Comparison of ENCODE assay signal across 9 cellular contexts in the genomic region with DNA sequence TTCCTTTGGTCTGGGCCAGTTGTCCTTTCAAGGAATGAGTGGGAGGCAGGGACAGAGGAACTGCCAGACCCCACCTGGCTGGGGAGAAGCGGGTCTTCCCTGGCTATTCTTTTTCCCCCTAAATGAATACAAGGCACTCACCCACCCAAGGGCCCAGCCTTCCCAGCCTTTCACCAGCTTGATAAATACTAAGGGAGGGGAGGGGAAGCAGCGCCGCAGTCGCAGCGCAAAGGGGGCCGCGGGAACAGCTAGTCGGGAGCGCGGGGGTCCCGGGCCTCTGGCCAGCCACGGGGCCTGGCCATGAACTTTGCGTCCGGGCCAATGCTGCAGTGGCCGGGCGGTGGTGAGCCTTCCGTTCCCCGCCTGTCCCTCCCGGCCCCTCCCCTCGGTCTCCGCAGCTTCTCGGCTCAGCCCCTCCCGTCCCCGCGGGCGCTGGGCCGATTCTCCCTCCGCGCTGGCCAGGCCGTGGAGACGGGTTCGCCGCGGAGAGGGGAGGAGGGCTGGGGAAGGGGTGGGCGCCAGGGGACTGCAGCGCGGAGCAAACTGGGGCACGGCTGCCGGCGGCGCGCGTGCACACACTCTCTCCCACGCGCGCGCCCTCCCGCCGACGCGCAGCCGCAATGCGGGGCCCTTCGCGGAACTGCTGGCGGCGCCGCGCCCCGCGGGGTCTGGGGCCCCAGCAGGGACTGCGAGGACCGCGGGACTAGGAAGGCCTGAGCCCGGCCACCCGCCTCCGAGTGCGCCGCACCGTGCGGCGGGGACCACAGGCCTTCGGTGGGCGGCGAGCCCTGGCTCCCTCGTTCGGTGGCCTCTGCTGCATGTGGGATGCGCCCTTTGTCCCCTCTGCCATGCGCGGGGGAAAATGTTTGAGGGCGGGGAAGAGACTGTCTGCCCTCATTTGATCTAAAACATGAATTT.
DNase-seq lines count a peak whose midpoint lies in the region; ATAC-seq and TF ChIP-seq lines count a peak whose summit lies in the region.
"Had no signal": no experiment of that assay in that cellular context is flagged by ENCODE, and none has a peak within 500 bp of the region (broad histone marks: within the 10 kb centered on the region; RNA-seq: fewer than 3 reads in every experiment).

No MANE protein-coding gene starts in this region.

- peak overlapping the region; percentile 83 for H2BK15ac ChIP-seq in neuronal stem cell (ENCODE audit: low read length)

- peak overlapping the region; percentile 86 for H4K8ac ChIP-seq in neuronal stem cell (ENCODE audit: low read depth, low read length)

- peak overlapping the region; percentile 83 for H3K4me2 ChIP-seq in neuronal stem cell (ENCODE audit: insufficient read depth, low read length, poor library complexity, severe bottlenecking)

- H2BK5ac ChIP-seq in neuronal stem cell (ENCODE audit: low read length): peak overlapping the region; percentile 48

- H3K4me1 ChIP-seq in Panc1 (ENCODE audit: control insufficient read depth, insufficient read depth, low read length) (no peaks in the 10 kb centered on the region), neuronal stem cell (ENCODE audit: control insufficient read depth in 2 of 2, insufficient read depth in 1 of 2, low read depth in 1 of 2, low read length in 2 of 2) (peaks cover 2 to 15% of the 10 kb centered on the region in 2 donors), upper lobe of left lung (peaks cover 12 to 25% (median 18%) of the 10 kb centered on the region in 4 donors)

- CTCF ChIA-PET in Panc1 (lab: Charles Lee): interaction anchor here (1.2 to 1.3 kb wide), 2 partner anchors 11 to 73 kb away, joined by 4 to 5 read pairs; no protein-coding TSS in a partner anchor

- no peak for TF ChIP-seq EP300 in upper lobe of left lung (IDR thresholded peaks at IDR 0.05)

- H3K36me3 ChIP-seq in Panc1 (ENCODE audit: control insufficient read depth, insufficient read depth, low read length): no peaks in the 10 kb centered on the region
- no peaks in the 10 kb centered on the region for H3K36me3 ChIP-seq in neuronal stem cell (replicated peaks in 1 of 2; ENCODE audit: control insufficient read depth in 2 of 2, insufficient read depth in 2 of 2, low read length in 2 of 2)
- H3K36me3 ChIP-seq in upper lobe of left lung: no peaks in the 10 kb centered on the region

- H3K23ac ChIP-seq in neuronal stem cell (ENCODE audit: low read depth, low read length, poor library complexity): peak overlapping the region; percentile 87

- intact Hi-C loops in Panc1 (cut with micrococcal nuclease; ENCODE audit: unreplicated experiment): no loop called here

- no peak for TF ChIP-seq POLR2A in upper lobe of left lung (IDR thresholded peaks at IDR 0.05)

- no peaks in the 10 kb centered on the region for H3K9me3 ChIP-seq in Panc1 (ENCODE audit: control insufficient read depth, insufficient read depth, low read depth, low read length)
- H3K9me3 ChIP-seq in neuronal stem cell (replicated peaks in 1 of 2; ENCODE audit: control insufficient read depth in 2 of 2, insufficient read depth in 1 of 2, low read depth in 1 of 2, low read length in 2 of 2): no peaks in the 10 kb centered on the region
- H3K9me3 ChIP-seq in upper lobe of left lung: no peaks in the 10 kb centered on the region

- WGBS in neuronal stem cell (ENCODE audit: extremely low coverage in 2 of 2, insufficient read length in 2 of 2, insufficient replicate concordance in 1 of 2), 2 donors: no CpG with 5 or more reads among the region's 81 CpGs
- 0 to 2% methylated on average over 1 to 32 of the region's 81 CpGs for WGBS in upper lobe of left lung, 2 donors

- H3K4ac ChIP-seq in neuronal stem cell (ENCODE audit: low read length): no peak overlapping the region

- peak overlapping the region; percentile 79 for H4K91ac ChIP-seq in neuronal stem cell (ENCODE audit: low read depth, low read length, poor library complexity)

- H3K4me3 ChIP-seq in Panc1 (ENCODE audit: low read depth in 2 of 2, low read length in 2 of 2) (peak overlapping the region; percentile 53 to 56), neuronal stem cell (ENCODE audit: low read length in 2 of 2) (peak overlapping the region; percentile 76 to 78), upper lobe of left lung (peak overlapping the region; percentile 80 to 97 (median 86))

- peak overlapping the region; percentile 98 for H2AFZ ChIP-seq in neuronal stem cell (ENCODE audit: low read length)

- no peak for TF ChIP-seq CTCF in Panc1 (IDR thresholded peaks at IDR 0.05)
- TF ChIP-seq CTCF in upper lobe of left lung (IDR thresholded peaks at IDR 0.05): no peak

- H2AK5ac ChIP-seq in neuronal stem cell (ENCODE audit: low read depth, low read length): peak overlapping the region; percentile 25

- H3K4me3 Mint-ChIP-seq in activated naive CD4-positive, alpha-beta T cell treated with anti-CD3 and anti-CD28 coated beads, Interleukin-2, amount 50 U/mL, for 24 hours: peak overlapping the region; percentile 80

- H3K9me3 Mint-ChIP-seq in activated naive CD4-positive, alpha-beta T cell treated with anti-CD3 and anti-CD28 coated beads, Interleukin-2, amount 50 U/mL, for 24 hours: no peaks in the 10 kb centered on the region

- no peak overlapping the region for H3K27ac ChIP-seq in Panc1 (ENCODE audit: low read length)
- H3K27ac ChIP-seq in neuronal stem cell (replicated peaks; ENCODE audit: low read length): no peak overlapping the region
- H3K27ac ChIP-seq in upper lobe of left lung: peak overlapping the region; percentile 65 to 74 (median 70)

- no TSS peak for BruUV-seq in Panc1 (replicated peaks; lab: Mats Ljungman, UMichigan)

- H3K79me1 ChIP-seq in neuronal stem cell (ENCODE audit: low read depth, low read length): no peaks in the 10 kb centered on the region

- H3K14ac ChIP-seq in neuronal stem cell (ENCODE audit: low read length): peak overlapping the region; percentile 76

- H2BK120ac ChIP-seq in neuronal stem cell (ENCODE audit: low read depth, low read length): peak overlapping the region; percentile 77

- ATAC-seq in Panc1: peak; percentile 67
- ATAC-seq in upper lobe of left lung (ENCODE audit: low FRiP score in 2 of 2): peak in 1 of 2 donors; percentile 83
- ATAC-seq in GM19467 (IDR thresholded peaks at IDR 0.05; ENCODE audit: unreplicated experiment): no peak

- in situ Hi-C loops in Panc1 (cut with HindIII; ENCODE audit: low pct_unique_long_range_greater_than_20kb, low sequenced_read_pairs): no loop called here

- POLR2A ChIA-PET in Panc1 (lab: Charles Lee): interaction anchor here (0.5 to 0.7 kb wide), 2 partner anchors 22 to 69 kb away, joined by 3 to 4 read pairs; no protein-coding TSS in a partner anchor

- H3K9ac ChIP-seq in neuronal stem cell (ENCODE audit: low read depth, low read length, poor library complexity): peak overlapping the region; percentile 92

- H3K18ac ChIP-seq in neuronal stem cell (ENCODE audit: low read length): peak overlapping the region; percentile 99

- H3K27ac Mint-ChIP-seq in activated naive CD4-positive, alpha-beta T cell treated with anti-CD3 and anti-CD28 coated beads, Interleukin-2, amount 50 U/mL, for 24 hours: no peak overlapping the region

- no peaks in the 10 kb centered on the region for H3K27me3 Mint-ChIP-seq in activated naive CD4-positive, alpha-beta T cell treated with anti-CD3 and anti-CD28 coated beads, Interleukin-2, amount 50 U/mL, for 24 hours

- H2BK12ac ChIP-seq in neuronal stem cell (ENCODE audit: low read length): no peak overlapping the region

- DNase-seq in NCI-H1417 (lab: John Stamatoyannopoulos, UW) (peak; percentile 63 to 87 (median 87)), NCI-H1417 treated with DMSO at 0.1 percent for 48 hours (lab: John Stamatoyannopoulos, UW) (no peak), Panc1 (ENCODE audit: low read depth, low spot score) (no peak), glomerular visceral epithelial cell (ENCODE audit: extremely low spot score) (peak; percentile 45), neuronal stem cell (ENCODE audit: low spot score) (peak; percentile 38), upper lobe of left lung (peak in 1 of 2 donors; percentile 93)
- DNase-seq: DND-41 had no signal

- no peaks in the 10 kb centered on the region for H3K4me1 Mint-ChIP-seq in activated naive CD4-positive, alpha-beta T cell treated with anti-CD3 and anti-CD28 coated beads, Interleukin-2, amount 50 U/mL, for 24 hours

- H3K36me3 Mint-ChIP-seq in activated naive CD4-positive, alpha-beta T cell treated with anti-CD3 and anti-CD28 coated beads, Interleukin-2, amount 50 U/mL, for 24 hours: no peaks in the 10 kb centered on the region

- peaks cover 2% of the 10 kb centered on the region; the same call in 1 of the 2 replicates for H3K27me3 ChIP-seq in Panc1 (ENCODE audit: control insufficient read depth, insufficient read depth, low read length)
- H3K27me3 ChIP-seq in neuronal stem cell (ENCODE audit: control insufficient read depth in 3 of 3, insufficient read depth in 3 of 3, low read depth in 1 of 3, low read length in 3 of 3): peaks cover 0 to 4% (median under 1%) of the 10 kb centered on the region in 3 experiments
- no peaks in the 10 kb centered on the region for H3K27me3 ChIP-seq in upper lobe of left lung

Comparison
In these comparisons a context has a peak if more than half of its experiments do, and no peak if none do; other contexts are left out.
1. DNase-seq: peak in NCI-H1417 (3 of 3), glomerular visceral epithelial cell (single experiment) and neuronal stem cell (single experiment); none in NCI-H1417 treated with DMSO at 0.1 percent for 48 hours (single experiment) and Panc1 (single experiment).
2. H3K27ac ChIP-seq: peak in upper lobe of left lung (4 of 4); none in Panc1 (single experiment) and neuronal stem cell (single experiment).
3. Peak in every context shown above with its lines, with median percentiles within 50 percentile points of each other: H3K4me3 ChIP-seq.